Comparison of ENCODE assay signal across 15 cellular contexts in the genomic region with DNA sequence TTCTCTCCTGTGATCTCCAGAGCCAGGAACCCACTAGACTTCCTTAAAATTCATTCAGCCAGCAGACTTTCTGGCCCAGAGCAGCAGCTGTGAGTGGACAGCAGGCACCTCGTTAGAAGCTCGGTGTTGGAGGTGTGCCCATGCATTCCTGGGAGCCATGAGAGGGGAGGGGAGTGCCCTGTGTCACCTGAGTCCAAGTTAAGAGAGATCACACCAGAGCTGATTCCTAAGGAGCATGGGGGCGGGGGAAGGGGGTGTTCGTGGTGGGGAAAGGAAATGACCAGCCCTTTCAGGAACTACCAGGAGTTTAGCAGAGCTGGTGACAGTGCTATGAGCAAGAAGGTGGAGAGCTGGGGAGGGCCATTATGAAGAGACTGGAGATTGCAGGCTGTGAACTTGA. TPM values are rescaled to one million over a fixed set of nuclear protein-coding genes. Genes with fewer than 3 reads are reported as not detected.
DNase-seq lines count a peak whose midpoint lies in the region; ATAC-seq and TF ChIP-seq lines count a peak whose summit lies in the region.
"Had no signal": no experiment of that assay in that cellular context is flagged by ENCODE, and none has a peak within 500 bp of the region (broad histone marks: within the 10 kb centered on the region; RNA-seq: fewer than 3 reads in every experiment).

No MANE protein-coding gene starts in this region.

- peak; percentile 18 for ATAC-seq in mucosa of descending colon
- no peak for ATAC-seq in HG03139 (IDR thresholded peaks at IDR 0.05; ENCODE audit: unreplicated experiment)
- ATAC-seq in GM18511 (IDR thresholded peaks at IDR 0.05; ENCODE audit: unreplicated experiment): no peak
- ATAC-seq: GM12878 had no signal

- intact Hi-C loops in mucosa of descending colon (cut with DNase I, micrococcal nuclease): no loop called here

- H3K4me3 ChIP-seq in LNCaP clone FGC (ENCODE audit: low read depth, low read length) (no peak overlapping the region), foreskin fibroblast (ENCODE audit: low read depth in 1 of 2, low read length in 2 of 2) (no peak overlapping the region), mucosa of descending colon (no peak overlapping the region)
- H3K4me3 ChIP-seq: GM12878 had no signal

- H3K9me3 ChIP-seq in mucosa of descending colon: no peaks in the 10 kb centered on the region

- TF ChIP-seq CTCF in LNCaP clone FGC (IDR thresholded peaks at IDR 0.05; ENCODE audit: control insufficient read depth, extremely low read depth, insufficient read depth) (no peak), foreskin fibroblast (IDR thresholded peaks at IDR 0.05; ENCODE audit: low read depth, low read length) (no peak), mucosa of descending colon (IDR thresholded peaks at IDR 0.05) (no peak)

- DNase-seq in DMS79 (lab: John Stamatoyannopoulos, UW) (peak; percentile 69), LNCaP clone FGC (ENCODE audit: low read depth) (peak; percentile 43), foreskin fibroblast (peak; percentile 6 to 17), mucosa of descending colon (no peak), NCI-H69 (lab: John Stamatoyannopoulos, UW) (no peak)
- no peak for DNase-seq in effector CD4-positive, alpha-beta T cell
- DNase-seq: activated effector memory CD4-positive, alpha-beta T cell treated with Interleukin-2 at 50 U/mL for 16 hours; CD4-positive, alpha-beta T cell; NCI-H1048 had no signal

- no peaks in the 10 kb centered on the region for H3K4me1 ChIP-seq in mucosa of descending colon (ENCODE audit: low read depth)

- H3K36me3 ChIP-seq in mucosa of descending colon (ENCODE audit: low read depth): no peaks in the 10 kb centered on the region

RNA-seq across cellular contexts. Expression of a gene that starts 46.9 kb away (rescaled TPM):
- total RNA-seq in mucosa of descending colon: not detected
- total RNA-seq: CD4-positive, alpha-beta T cell; chondrocyte; GM12878; mononuclear cell; skeletal muscle tissue had no signal

Comparison
In these comparisons a context has a peak if more than half of its experiments do, and no peak if none do; other contexts are left out.
1. DNase-seq: peak in DMS79 (single experiment), LNCaP clone FGC (single experiment) and foreskin fibroblast (2 of 2); none in mucosa of descending colon (0 of 3), NCI-H69 (single experiment) and effector CD4-positive, alpha-beta T cell (single experiment).